ENCODE assay signal across 2 cellular contexts in the genomic region with DNA sequence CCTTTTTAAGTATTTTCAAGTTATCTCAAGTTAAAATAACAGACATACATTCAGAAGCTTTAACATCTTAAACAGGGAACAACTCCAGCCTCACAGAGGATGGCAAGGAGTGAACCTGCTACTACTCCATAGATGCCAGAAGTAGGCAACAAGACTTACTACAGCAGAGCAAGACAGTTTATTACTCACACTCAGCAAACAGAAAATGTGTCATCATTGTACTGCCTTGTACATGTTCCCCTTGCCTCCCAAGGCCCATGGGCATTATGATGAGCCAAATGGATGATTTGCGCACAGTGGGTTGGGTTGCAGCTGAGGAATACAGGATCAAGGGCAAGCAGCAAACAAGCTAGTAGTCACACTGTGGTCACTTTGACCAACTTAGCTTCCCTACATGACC.
A peak's percentile ranks its signal among the peaks of the same experiment; 100 is the strongest.
TF ChIP-seq lines count a peak whose summit lies in the region.

No MANE protein-coding gene starts in this region.

TF ChIP-seq in A549, 52 proteins besides CTCF, POLR2A, EP300 and RAD21:
- peak; percentile 30; the same call in 1 of the 2 replicates for TF ChIP-seq JUNB (IDR thresholded peaks at IDR 0.05)
- TF ChIP-seq ZC3H11A (IDR thresholded peaks at IDR 0.05): no peak
- TF ChIP-seq HOXB13 (CRISPR knock-in tag; IDR thresholded peaks at IDR 0.05; ENCODE audit: low read depth): no peak
- no peak for TF ChIP-seq KDM5A (IDR thresholded peaks at IDR 0.05)
- no peak for TF ChIP-seq BHLHE40 (IDR thresholded peaks at IDR 0.05; ENCODE audit: low read depth, low read length)
- TF ChIP-seq, protein P1, sequence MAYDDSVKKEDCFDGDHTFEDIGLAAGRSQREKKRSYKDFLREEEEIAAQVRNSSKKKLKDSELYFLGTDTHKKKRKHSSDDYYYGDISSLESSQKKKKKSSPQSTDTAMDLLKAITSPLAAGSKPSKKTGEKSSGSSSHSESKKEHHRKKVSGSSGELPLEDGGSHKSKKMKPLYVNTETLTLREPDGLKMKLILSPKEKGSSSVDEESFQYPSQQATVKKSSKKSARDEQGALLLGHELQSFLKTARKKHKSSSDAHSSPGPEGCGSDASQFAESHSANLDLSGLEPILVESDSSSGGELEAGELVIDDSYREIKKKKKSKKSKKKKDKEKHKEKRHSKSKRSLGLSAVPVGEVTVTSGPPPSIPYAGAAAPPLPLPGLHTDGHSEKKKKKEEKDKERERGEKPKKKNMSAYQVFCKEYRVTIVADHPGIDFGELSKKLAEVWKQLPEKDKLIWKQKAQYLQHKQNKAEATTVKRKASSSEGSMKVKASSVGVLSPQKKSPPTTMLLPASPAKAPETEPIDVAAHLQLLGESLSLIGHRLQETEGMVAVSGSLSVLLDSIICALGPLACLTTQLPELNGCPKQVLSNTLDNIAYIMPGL (CRISPR knock-in tag; IDR thresholded peaks at IDR 0.05; ENCODE audit: borderline replicate concordance): no peak

TF ChIP-seq in H1, 55 proteins besides CTCF, POLR2A, EP300 and RAD21:
- TF ChIP-seq, protein P2, sequence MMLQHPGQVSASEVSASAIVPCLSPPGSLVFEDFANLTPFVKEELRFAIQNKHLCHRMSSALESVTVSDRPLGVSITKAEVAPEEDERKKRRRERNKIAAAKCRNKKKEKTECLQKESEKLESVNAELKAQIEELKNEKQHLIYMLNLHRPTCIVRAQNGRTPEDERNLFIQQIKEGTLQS (IDR thresholded peaks at IDR 0.05; ENCODE audit: insufficient read depth, low read depth, low read length): no peak
- TF ChIP-seq YY1 (IDR thresholded peaks at IDR 0.05; ENCODE audit: low read depth, low read length) (no peak), SAP30 (IDR thresholded peaks at IDR 0.05; ENCODE audit: insufficient read depth, insufficient replicate concordance, low read length) (no peak), CREB1 (IDR thresholded peaks at IDR 0.05) (no peak)
TF ChIP-seq in H1: peak in this region for 0.
